Comparison of ENCODE assay signal across 1 cellular context in the genomic region with DNA sequence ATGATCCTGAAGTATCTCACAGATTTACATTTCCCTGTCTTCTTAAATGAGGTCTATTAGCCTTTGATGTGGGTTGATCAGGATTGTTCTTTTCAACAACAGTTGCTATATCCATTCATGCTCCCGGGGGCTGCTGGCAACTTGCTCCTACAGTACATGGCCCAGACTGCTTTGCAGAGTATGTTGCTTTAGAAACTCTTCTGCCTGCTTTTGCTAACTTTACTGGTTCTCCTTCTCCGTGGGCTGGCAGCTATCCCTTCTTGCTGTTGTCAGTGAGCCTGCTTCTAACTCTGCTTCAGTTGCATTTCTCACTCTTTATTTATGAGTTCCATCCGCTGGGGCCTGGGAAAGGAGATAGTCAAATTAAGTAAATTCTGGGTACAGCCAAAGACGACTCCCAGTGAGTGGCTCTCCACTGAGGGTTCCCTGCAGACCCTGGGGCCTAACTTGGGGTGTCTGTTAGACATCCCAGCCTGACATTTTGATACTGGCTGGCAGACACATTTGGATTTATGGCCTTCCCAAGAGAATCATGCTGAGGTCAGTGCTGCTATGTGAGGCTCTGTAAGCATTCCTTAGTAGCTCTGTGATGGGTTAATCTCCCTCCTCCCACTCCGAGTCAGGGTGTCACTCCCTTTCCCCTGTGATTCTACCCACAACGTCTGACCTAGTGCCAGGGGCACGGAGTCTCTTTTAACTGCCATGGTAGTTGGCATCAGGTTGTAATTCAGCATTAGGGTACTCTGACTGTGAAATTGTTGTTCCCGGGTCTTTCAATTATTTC.
TF ChIP-seq lines count a peak whose summit lies in the region.

No MANE protein-coding gene starts in this region.

TF ChIP-seq in SK-N-SH, 30 proteins besides CTCF, POLR2A, EP300 and RAD21 (continued from another document):
- TF ChIP-seq YY1 (IDR thresholded peaks at IDR 0.05; ENCODE audit: low read depth) (no peak), TEAD4 (IDR thresholded peaks at IDR 0.05; ENCODE audit: borderline replicate concordance, insufficient read depth) (no peak), ELF1 (IDR thresholded peaks at IDR 0.05) (no peak), RFX5 (IDR thresholded peaks at IDR 0.05; ENCODE audit: low read length) (no peak), RXRA (IDR thresholded peaks at IDR 0.05; ENCODE audit: borderline replicate concordance, low read depth) (peak; percentile 66; the same call in 1 of the 2 replicates), RCOR1 (IDR thresholded peaks at IDR 0.05; ENCODE audit: low read length) (peak; percentile 71)
- TF ChIP-seq, protein P1, sequence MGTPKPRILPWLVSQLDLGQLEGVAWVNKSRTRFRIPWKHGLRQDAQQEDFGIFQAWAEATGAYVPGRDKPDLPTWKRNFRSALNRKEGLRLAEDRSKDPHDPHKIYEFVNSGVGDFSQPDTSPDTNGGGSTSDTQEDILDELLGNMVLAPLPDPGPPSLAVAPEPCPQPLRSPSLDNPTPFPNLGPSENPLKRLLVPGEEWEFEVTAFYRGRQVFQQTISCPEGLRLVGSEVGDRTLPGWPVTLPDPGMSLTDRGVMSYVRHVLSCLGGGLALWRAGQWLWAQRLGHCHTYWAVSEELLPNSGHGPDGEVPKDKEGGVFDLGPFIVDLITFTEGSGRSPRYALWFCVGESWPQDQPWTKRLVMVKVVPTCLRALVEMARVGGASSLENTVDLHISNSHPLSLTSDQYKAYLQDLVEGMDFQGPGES (IDR thresholded peaks at IDR 0.05; ENCODE audit: low read depth, low read length) = no peak
